Comparison of ENCODE assay signal across 9 cellular contexts in genomic region chr3:11136871-11137626, GRCh38. TPM values are rescaled to one million over a fixed set of nuclear protein-coding genes. Genes with fewer than 3 reads are reported as not detected.
A peak's percentile ranks its signal among the peaks of the same experiment; 100 is the strongest.
DNase-seq lines count a peak whose midpoint lies in the region; ATAC-seq and TF ChIP-seq lines count a peak whose summit lies in the region.
"Had no signal": no experiment of that assay in that cellular context is flagged by ENCODE, and none has a peak within 500 bp of the region (broad histone marks: within the 10 kb centered on the region; RNA-seq: fewer than 3 reads in every experiment).

No MANE protein-coding gene starts in this region.

- whole genome bisulfite sequencing in thyroid gland, 2 donors: 78 to 80% methylated on average over 21 of the region's 21 CpGs

- H3K9me3 ChIP-seq in SJSA1 (replicated peaks) (no peaks in the 10 kb centered on the region), thyroid gland (no peaks in the 10 kb centered on the region)
- H3K9me3 ChIP-seq: Peyer's patch had no signal

- intact Hi-C loops in thyroid gland (cut with DNase I): no loop called here

- H3K27me3 ChIP-seq in SJSA1 (replicated peaks) (no peaks in the 10 kb centered on the region), thyroid gland (no peaks in the 10 kb centered on the region)
- H3K27me3 ChIP-seq: Peyer's patch had no signal

- H3K27ac ChIP-seq in SJSA1: peak overlapping the region; percentile 94
- peak overlapping the region in 1 of 3 donors; percentile 10 for H3K27ac ChIP-seq in thyroid gland

- TF ChIP-seq CTCF in fibroblast of villous mesenchyme (IDR thresholded peaks at IDR 0.05; ENCODE audit: insufficient read depth, low read depth, low read length) (no peak), thyroid gland (IDR thresholded peaks at IDR 0.05) (no peak)

- peak; percentile 95 for DNase-seq in GM03348 (ENCODE audit: low spot score)
- peak; percentile 94 to 96 for DNase-seq in SJSA1 (ENCODE audit: low read depth in 1 of 2, low spot score in 2 of 2)
- peak; percentile 99 for DNase-seq in fibroblast of villous mesenchyme (ENCODE audit: low read depth)
- peak; percentile 100 for DNase-seq in renal cortical epithelial cell (ENCODE audit: low read depth)
- no peak for DNase-seq in thyroid gland

- H3K4me1 ChIP-seq in SJSA1 (replicated peaks) (peaks cover 25% of the 10 kb centered on the region), thyroid gland (no peaks in the 10 kb centered on the region)

- ATAC-seq in GM19452 (IDR thresholded peaks at IDR 0.05; ENCODE audit: unreplicated experiment) (no peak), HG02798 (IDR thresholded peaks at IDR 0.05; ENCODE audit: poor library complexity, unreplicated experiment) (no peak), HG03097 (IDR thresholded peaks at IDR 0.05; ENCODE audit: low FRiP score, unreplicated experiment) (no peak)

- H3K36me3 ChIP-seq in SJSA1 (no peaks in the 10 kb centered on the region), thyroid gland (no peaks in the 10 kb centered on the region)
- H3K36me3 ChIP-seq: Peyer's patch had no signal

- TF ChIP-seq POLR2A in thyroid gland (IDR thresholded peaks at IDR 0.05): no peak

- H3K4me3 ChIP-seq in SJSA1: peak overlapping the region; percentile 35
- peak overlapping the region; percentile 57 for H3K4me3 ChIP-seq in fibroblast of villous mesenchyme (ENCODE audit: low read depth, low read length)
- no peak overlapping the region for H3K4me3 ChIP-seq in thyroid gland (replicated peaks in 1 of 3)
- H3K4me3 ChIP-seq: Peyer's patch had no signal

RNA-seq across cellular contexts. Expression of gene HRH1, which starts 17.2 kb away (rescaled TPM):
- total RNA-seq in SJSA1 (2014; rRNA removed; shearing (Covaris generic)): 15.9 and 21.9 TPM in 2 replicates
- total RNA-seq in fibroblast of villous mesenchyme: 13.2 and 26.8 TPM in 2 replicates
- 23.8 and 80.7 TPM in 2 replicates for total RNA-seq in renal cortical epithelial cell
- 1 to 10 TPM in 3 of 4 donors, not detected in 1; 1.9 to 2.6 (median 2.4) TPM for total RNA-seq in thyroid gland

Comparison
In these comparisons a context has a peak if more than half of its experiments do, and no peak if none do; other contexts are left out.
1. DNase-seq: peak in GM03348 (single experiment), SJSA1 (2 of 2), fibroblast of villous mesenchyme (single experiment) and renal cortical epithelial cell (single experiment); none in thyroid gland (0 of 2).
2. H3K4me3 ChIP-seq: peak in SJSA1 (single experiment) and fibroblast of villous mesenchyme (single experiment); none in thyroid gland (0 of 3).